19 cellular contexts compared by ENCODE assay signal in the genomic region with DNA sequence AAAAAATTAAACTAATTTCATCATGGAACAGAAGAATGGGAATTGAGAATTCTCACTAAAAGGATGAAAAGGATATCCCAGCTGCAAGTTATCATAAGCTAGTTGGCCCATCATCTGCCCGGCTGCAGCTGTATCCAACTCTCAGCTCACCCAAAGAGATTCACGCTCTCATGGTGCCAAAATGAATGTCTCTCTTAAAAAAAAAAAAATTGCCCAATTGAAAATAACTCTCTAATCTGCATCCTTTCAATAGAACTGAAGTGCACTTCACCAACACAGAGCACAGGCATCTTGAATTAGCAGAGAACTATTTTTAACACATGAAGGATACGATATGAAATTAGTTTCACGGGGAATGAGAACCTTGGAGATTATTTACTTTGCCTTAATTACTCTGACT. TPM values are rescaled to one million over a fixed set of nuclear protein-coding genes. Genes with fewer than 3 reads are reported as not detected.
DNase-seq lines count a peak whose midpoint lies in the region; ATAC-seq and TF ChIP-seq lines count a peak whose summit lies in the region.
"Had no signal": no experiment of that assay in that cellular context is flagged by ENCODE, and none has a peak within 500 bp of the region (broad histone marks: within the 10 kb centered on the region; RNA-seq: fewer than 3 reads in every experiment).

No MANE protein-coding gene starts in this region.

- H3K4me1 ChIP-seq in body of pancreas, result peaks cover 5% of the 10 kb centered on the region
- peaks cover 25% of the 10 kb centered on the region for H3K4me1 ChIP-seq in stomach smooth muscle (ENCODE audit: control insufficient read depth, insufficient read depth, low read length)
- H3K4me1 ChIP-seq: uterus had no signal

- H3K4me3 ChIP-seq in body of pancreas, result no peak overlapping the region
- H3K4me3 ChIP-seq in stomach smooth muscle (ENCODE audit: low read length in 2 of 2), result peak overlapping the region; percentile 4 to 29
- H3K4me3 ChIP-seq: prostate gland, suprapubic skin, uterus had no signal

- WGBS in body of pancreas, 2 donors, result 44 to 47% methylated on average over 4 of the region's 4 CpGs

- ATAC-seq in body of pancreas (peak; percentile 27), left ventricle myocardium superior (peak; percentile 93), GM18498 (IDR thresholded peaks at IDR 0.05; ENCODE audit: unreplicated experiment) (no peak)
- ATAC-seq: left lobe of liver had no signal

- peak overlapping the region in 1 of 2 donors; percentile 57 for H3K9ac ChIP-seq in stomach smooth muscle (ENCODE audit: low read length in 2 of 2)

- no peaks in the 10 kb centered on the region for H3K36me3 ChIP-seq in body of pancreas (replicated peaks in 1 of 2; ENCODE audit: insufficient read depth in 1 of 2, low read depth in 2 of 2)
- no peaks in the 10 kb centered on the region for H3K36me3 ChIP-seq in stomach smooth muscle (ENCODE audit: control insufficient read depth in 2 of 2, insufficient read depth in 2 of 2, low read length in 2 of 2)
- H3K36me3 ChIP-seq: prostate gland, suprapubic skin, uterus had no signal

- H3K9me3 ChIP-seq in body of pancreas (no peaks in the 10 kb centered on the region), stomach smooth muscle (ENCODE audit: control insufficient read depth in 2 of 2, low read length in 2 of 2) (no peaks in the 10 kb centered on the region)
- H3K9me3 ChIP-seq: prostate gland, suprapubic skin, uterus had no signal

- H3K27ac ChIP-seq in body of pancreas (peak overlapping the region in 2 of 4 donors; percentile 25 to 43), stomach smooth muscle (ENCODE audit: low read length) (peak overlapping the region; percentile 84)
- H3K27ac ChIP-seq: prostate gland, suprapubic skin, uterus had no signal

- H3K27me3 ChIP-seq in body of pancreas (no peaks in the 10 kb centered on the region), stomach smooth muscle (ENCODE audit: control insufficient read depth in 1 of 2, insufficient read depth in 2 of 2, low read length in 2 of 2) (no peaks in the 10 kb centered on the region)
- H3K27me3 ChIP-seq: suprapubic skin, uterus had no signal

- intact Hi-C loops in body of pancreas (cut with DNase I), result no loop called here
- intact Hi-C loops in left ventricle myocardium superior (cut with micrococcal nuclease), result loop anchor here (5.0 kb wide), 1 partner anchor 79 kb away; no protein-coding TSS in a partner anchor

- DNase-seq in NCI-H1417 (lab: John Stamatoyannopoulos, UW) (peak in 2 of 3 experiments; percentile 71 to 73), NCI-H1417 treated with DMSO at 0.1 percent for 48 hours (lab: John Stamatoyannopoulos, UW) (no peak), body of pancreas (no peak), left ventricle myocardium superior (peak; percentile 71), kidney glomerular epithelial cell (lab: John Stamatoyannopoulos, UW) (no peak), T-helper 2 cell (no peak)
- DNase-seq: activated CD4-positive, alpha-beta memory T cell treated with anti-CD3 and anti-CD28 coated beads for 36 hours; amniotic stem cell; central memory CD4-positive, alpha-beta T cell; Kasumi-1; NCI-H510A; stimulated activated CD4-positive, alpha-beta T cell treated with anti-CD3 and anti-CD28 coated beads, Interleukin-12 subunit alpha, Interleukin-12 subunit beta, amount 100 ng/mL, for 4 hours had no signal

- no peak for TF ChIP-seq POLR2A in body of pancreas (IDR thresholded peaks at IDR 0.05)

- no peak for TF ChIP-seq CTCF in body of pancreas (IDR thresholded peaks at IDR 0.05)

RNA-seq across cellular contexts. Expression of a gene that starts 20.0 kb away (rescaled TPM):
- total RNA-seq in body of pancreas, result 1 to 10 TPM in 1 of 2 donors, under 1 TPM in 1; 0.78 to 4.3 TPM
- total RNA-seq in left ventricle myocardium superior, result 6.8 TPM
- total RNA-seq: B cell had no signal

Comparison
In these comparisons a context has a peak if more than half of its experiments do, and no peak if none do; other contexts are left out.
1. DNase-seq: peak in NCI-H1417 (2 of 3) and left ventricle myocardium superior (single experiment); none in NCI-H1417 treated with DMSO at 0.1 percent for 48 hours (single experiment), body of pancreas (0 of 4), kidney glomerular epithelial cell (single experiment) and T-helper 2 cell (0 of 5).
2. H3K4me3 ChIP-seq: peak in stomach smooth muscle (2 of 2); none in body of pancreas (0 of 2).